ENCODE assay signal across 17 cellular contexts in the genomic region with DNA sequence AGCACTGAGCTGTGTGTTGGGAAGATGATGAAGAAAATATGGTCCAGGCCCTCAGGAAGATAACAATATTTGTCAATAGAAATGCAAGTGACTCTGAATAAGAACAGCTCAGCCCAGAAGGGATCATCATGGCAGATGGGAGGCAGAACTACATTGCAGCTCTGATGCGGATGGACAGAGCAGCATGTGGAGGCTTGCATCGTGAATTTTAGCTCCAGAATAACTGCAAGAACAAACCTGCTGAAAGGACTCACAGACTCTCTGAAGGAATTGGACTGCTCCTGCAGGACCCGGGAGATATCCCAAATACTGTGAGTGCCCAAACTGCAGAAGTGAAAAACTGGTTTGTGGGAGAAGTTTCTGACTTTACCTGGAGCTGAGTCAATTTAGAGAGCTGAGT.
"Had no signal": no experiment of that assay in that cellular context is flagged by ENCODE, and none has a peak within 500 bp of the region (broad histone marks: within the 10 kb centered on the region; RNA-seq: fewer than 3 reads in every experiment).

No MANE protein-coding gene starts in this region.

- FAIRE-seq: pancreas, TTC549 had no signal

- H3K4me1 ChIP-seq: left ventricle myocardium inferior, sigmoid colon, spleen, stomach, testis had no signal

- H3K27me3 Mint-ChIP-seq: memory B cell had no signal

- H3K36me3 ChIP-seq: left ventricle myocardium inferior, pancreas, sigmoid colon, spleen, stomach had no signal

- H3K4me3 Mint-ChIP-seq: activated T-helper 1 cell treated with anti-CD3 and anti-CD28 coated beads, Interleukin-12 subunit alpha, Interleukin-12 subunit beta, Interleukin-2, Interleukin-4 antibody, amounts not matched to agents 30 ng/mL and 10 ng/mL and 1 ng/mL, durations not matched to agents 14 hours and 24 hours and 36 hours; endodermal cell; memory B cell; naive thymus-derived CD4-positive, alpha-beta T cell; WTC11 had no signal

- H3K27ac ChIP-seq: left ventricle myocardium inferior, pancreas, sigmoid colon, spleen, stomach, testis had no signal

- H3K27me3 ChIP-seq: dorsolateral prefrontal cortex, pancreas, sigmoid colon, spleen, stomach, testis had no signal

- DNase-seq: activated naive CD4-positive, alpha-beta T cell; glutamatergic neuron; left ventricle myocardium inferior; mucosa of descending colon; naive thymus-derived CD4-positive, alpha-beta T cell; pancreas; sigmoid colon; spleen; stomach; T-helper 2 cell; testis had no signal

- H3K27ac Mint-ChIP-seq: activated T-helper 1 cell treated with anti-CD3 and anti-CD28 coated beads, Interleukin-12 subunit alpha, Interleukin-12 subunit beta, Interleukin-2, Interleukin-4 antibody, amounts not matched to agents 30 ng/mL and 10 ng/mL and 1 ng/mL, durations not matched to agents 14 hours and 24 hours and 36 hours; memory B cell; naive thymus-derived CD4-positive, alpha-beta T cell; WTC11 had no signal

- ATAC-seq: naive thymus-derived CD4-positive, alpha-beta T cell had no signal

- H3K9me3 Mint-ChIP-seq: activated T-helper 1 cell treated with anti-CD3 and anti-CD28 coated beads, Interleukin-12 subunit alpha, Interleukin-12 subunit beta, Interleukin-2, Interleukin-4 antibody, amounts not matched to agents 30 ng/mL and 10 ng/mL and 1 ng/mL, durations not matched to agents 14 hours and 24 hours and 36 hours had no signal

- H3K4me3 ChIP-seq: dorsolateral prefrontal cortex, left ventricle myocardium inferior, mucosa of descending colon, pancreas, sigmoid colon, spleen, stomach, testis had no signal

- H3K9me3 ChIP-seq: left ventricle myocardium inferior, mucosa of descending colon, pancreas, sigmoid colon, stomach, testis had no signal
